Comparison of ENCODE assay signal across 15 cellular contexts in genomic region chr1:203668401-203668800, GRCh38. TPM values are rescaled to one million over a fixed set of nuclear protein-coding genes. Genes with fewer than 3 reads are reported as not detected.
DNase-seq lines count a peak whose midpoint lies in the region; ATAC-seq, FAIRE-seq and TF ChIP-seq lines count a peak whose summit lies in the region.
"Had no signal": no experiment of that assay in that cellular context is flagged by ENCODE, and none has a peak within 500 bp of the region (broad histone marks: within the 10 kb centered on the region; RNA-seq: fewer than 3 reads in every experiment).

No MANE protein-coding gene starts in this region.

- H3K4me3 Mint-ChIP-seq in nephron (no peak overlapping the region), Calu3 (ENCODE audit: low read depth, unreplicated experiment) (no peak overlapping the region)
- H3K4me3 Mint-ChIP-seq: activated B cell treated with CpG ODN at 0.5 μM for 24 hours, naive B cell had no signal

- no peak overlapping the region for H2BK12ac ChIP-seq in H1 (ENCODE audit: low read depth, low read length)

- no peak overlapping the region for H4K91ac ChIP-seq in H1 (replicated peaks; ENCODE audit: insufficient read length, low read length)

- no peaks in the 10 kb centered on the region for H3K79me2 ChIP-seq in H1 (ENCODE audit: control insufficient read depth in 1 of 2, insufficient read depth in 2 of 2, low read length in 2 of 2)

- peak overlapping the region; percentile 8; the same call in 1 of the 2 replicates for H4K8ac ChIP-seq in H1 (ENCODE audit: extremely low read depth, insufficient read depth, low read length)

- peaks cover 9% of the 10 kb centered on the region for H3K36me3 Mint-ChIP-seq in nephron (ENCODE audit: low read depth)
- no peaks in the 10 kb centered on the region for H3K36me3 Mint-ChIP-seq in Calu3 (ENCODE audit: insufficient read depth, unreplicated experiment)
- H3K36me3 Mint-ChIP-seq: naive B cell had no signal

- peaks cover 0 to 2% of the 10 kb centered on the region in 2 experiments for H4K20me1 ChIP-seq in H1 (replicated peaks in 1 of 2; ENCODE audit: control insufficient read depth in 1 of 2, insufficient read depth in 2 of 2, low read length in 2 of 2)

- WGBS in H1 (ENCODE audit: extremely low coverage in 1 of 2, insufficient coverage in 1 of 2, insufficient read length in 1 of 2, insufficient replicate concordance in 2 of 2, low coverage in 1 of 2, low lambda C conversion rate in 2 of 2, missing lambda C conversion rate in 1 of 2), 2 experiments = 83% methylated on average over 1 of the region's 1 CpG; no CpG with 5 or more reads in 1 of the 2 experiments

- no peak overlapping the region for H2BK15ac ChIP-seq in H1 (ENCODE audit: low read length)

- no peak overlapping the region for H3K4ac ChIP-seq in H1 (replicated peaks; ENCODE audit: insufficient read length, low read depth, low read length)

- H3K27ac ChIP-seq in right atrium auricular region = peak overlapping the region; percentile 66 to 92
- no peak overlapping the region for H3K27ac ChIP-seq in H1 (ENCODE audit: low read depth, low read length)
- H3K27ac ChIP-seq: upper lobe of right lung had no signal

- H2BK120ac ChIP-seq in H1 (replicated peaks; ENCODE audit: low read depth, low read length) = no peak overlapping the region

- no peak for ATAC-seq in Right ventricle myocardium inferior
- ATAC-seq in HG03460 (IDR thresholded peaks at IDR 0.05; ENCODE audit: unreplicated experiment) = no peak
- ATAC-seq: upper lobe of right lung had no signal

- no peak overlapping the region for H3K18ac ChIP-seq in H1 (ENCODE audit: extremely low read depth, low read length)

- H3K4me1 Mint-ChIP-seq in nephron = peaks cover 66% of the 10 kb centered on the region
- peaks cover 14% of the 10 kb centered on the region for H3K4me1 Mint-ChIP-seq in Calu3 (ENCODE audit: low read depth, unreplicated experiment)
- H3K4me1 Mint-ChIP-seq: activated B cell treated with CpG ODN at 0.5 μM for 24 hours had no signal

- no peak overlapping the region for H2BK5ac ChIP-seq in H1 (ENCODE audit: low read depth, low read length)

- no peak for TF ChIP-seq CTCF in right atrium auricular region (IDR thresholded peaks at IDR 0.05)
- TF ChIP-seq CTCF in H1 (IDR thresholded peaks at IDR 0.05; ENCODE audit: control extremely low read depth in 1 of 3, insufficient read depth in 1 of 3, low read depth in 1 of 3, low read length in 3 of 3) = no peak
- no peak for TF ChIP-seq CTCF in nephron (IDR thresholded peaks at IDR 0.05; ENCODE audit: unreplicated experiment in 3 of 3)
- TF ChIP-seq CTCF in Calu3 (IDR thresholded peaks at IDR 0.05; ENCODE audit: unreplicated experiment) = no peak

- H2BK20ac ChIP-seq in H1 (ENCODE audit: low read length) = no peak overlapping the region

- no peak for TF ChIP-seq POLR2A in H1 (IDR thresholded peaks at IDR 0.05; ENCODE audit: control extremely low read depth in 1 of 2, low read depth in 2 of 2, low read length in 2 of 2)

- H3K4me1 ChIP-seq in right atrium auricular region (peaks cover 0 to 95% of the 10 kb centered on the region in 2 donors), H1 (replicated peaks in 1 of 4; ENCODE audit: control insufficient read depth in 3 of 4, insufficient read depth in 4 of 4, low read length in 3 of 4) (peaks cover 0 to 5% (median 1%) of the 10 kb centered on the region in 4 experiments; a peak in 4 of 7 replicates)

- no peaks in the 10 kb centered on the region for H3K9me3 ChIP-seq in right atrium auricular region
- H3K9me3 ChIP-seq in H1 (ENCODE audit: insufficient read depth in 2 of 2, low read depth in 1 of 2, low read length in 1 of 2) = no peaks in the 10 kb centered on the region
- H3K9me3 ChIP-seq: upper lobe of right lung had no signal

- CTCF ChIA-PET in H1 (lab: Charles Lee; ENCODE audit: partially characterized antibody) = interaction anchor here (0.6 to 2.1 kb wide), 2 partner anchors 33 to 326 kb away, joined by 3 to 12 read pairs; no protein-coding TSS in a partner anchor
- CTCF ChIA-PET in Calu3 (lab: Charles Lee) = no interaction called here

- POLR2A ChIA-PET in H1 (lab: Charles Lee; ENCODE audit: partially characterized antibody) = interaction anchor here (1.5 kb wide), 2 partner anchors 9 kb away, joined by 3 read pairs; no protein-coding TSS in a partner anchor

- H3K23me2 ChIP-seq in H1 (ENCODE audit: low read depth, low read length) = no peaks in the 10 kb centered on the region; the same call in 1 of the 2 replicates

- no peak overlapping the region for H3K4me2 ChIP-seq in H1 (ENCODE audit: insufficient read depth in 1 of 2, low read depth in 2 of 2, low read length in 2 of 2)

- TF ChIP-seq EP300 in H1 (IDR thresholded peaks at IDR 0.05; ENCODE audit: borderline replicate concordance in 1 of 2, low read depth in 2 of 2, low read length in 2 of 2) = no peak

- H4K5ac ChIP-seq in H1 (ENCODE audit: insufficient read length, low read depth, low read length) = no peak overlapping the region

- no peaks in the 10 kb centered on the region for H3K9me3 Mint-ChIP-seq in nephron
- no peaks in the 10 kb centered on the region for H3K9me3 Mint-ChIP-seq in Calu3 (ENCODE audit: low read depth, unreplicated experiment)
- H3K9me3 Mint-ChIP-seq: activated B cell treated with CpG ODN at 0.5 μM for 24 hours, naive B cell had no signal

- H3K36me3 ChIP-seq in right atrium auricular region (no peaks in the 10 kb centered on the region), H1 (ENCODE audit: control insufficient read depth in 2 of 4, insufficient read depth in 4 of 4, low read length in 3 of 4) (no peaks in the 10 kb centered on the region)
- H3K36me3 ChIP-seq: upper lobe of right lung had no signal

- H3K27me3 Mint-ChIP-seq in nephron (ENCODE audit: low read depth) = no peaks in the 10 kb centered on the region
- peaks cover 26% of the 10 kb centered on the region for H3K27me3 Mint-ChIP-seq in Calu3 (ENCODE audit: unreplicated experiment)
- H3K27me3 Mint-ChIP-seq: activated B cell treated with CpG ODN at 0.5 μM for 24 hours, naive B cell had no signal

- no peak overlapping the region for H2AK5ac ChIP-seq in H1 (ENCODE audit: low read depth, low read length)

- H3K56ac ChIP-seq in H1 (replicated peaks; ENCODE audit: insufficient read length, low read depth, low read length) = no peak overlapping the region

- no peaks in the 10 kb centered on the region for H3K27me3 ChIP-seq in right atrium auricular region
- no peaks in the 10 kb centered on the region for H3K27me3 ChIP-seq in H1 (replicated peaks in 1 of 4; ENCODE audit: control insufficient read depth in 3 of 4, extremely low read depth in 1 of 4, insufficient read depth in 3 of 4, low read length in 3 of 4)
- H3K27me3 ChIP-seq: upper lobe of right lung had no signal

- H3K79me1 ChIP-seq in H1 (ENCODE audit: low read depth, low read length) = no peaks in the 10 kb centered on the region

- no peak overlapping the region for H3K23ac ChIP-seq in H1 (ENCODE audit: insufficient read length)

- no peak overlapping the region for H2AFZ ChIP-seq in H1 (ENCODE audit: low read length)

- H3K14ac ChIP-seq in H1 (ENCODE audit: insufficient read length) = no peak overlapping the region

- FAIRE-seq in H1 (lab: Jason Lieb, UNC) (no peak), frontal cortex (lab: Jason Lieb, UNC) (no peak)
- FAIRE-seq: islet of Langerhans had no signal

- no peak for DNase-seq in right atrium auricular region (ENCODE audit: low spot score)
- no peak for DNase-seq in Right ventricle myocardium inferior (ENCODE audit: missing footprints)
- DNase-seq in H1 (ENCODE audit: low read depth in 1 of 2, low spot score in 2 of 2) = no peak
- no peak for DNase-seq in NCI-H2107 treated with DMSO at 0.1 percent for 48 hours (lab: John Stamatoyannopoulos, UW; ENCODE audit: unreplicated experiment)
- DNase-seq in Calu3 = no peak
- no peak for DNase-seq in frontal cortex (ENCODE audit: low spot score in 2 of 2)
- DNase-seq: activated B cell treated with CpG ODN at 0.5 μM for 24 hours; activated CD8-positive, alpha-beta memory T cell treated with anti-CD3 and anti-CD28 coated beads, Interleukin-2, amount 50 U/mL, for 4 hours; cortex of kidney; DMS79 treated with DMSO at 0.1 percent for 48 hours; naive B cell; upper lobe of right lung had no signal

- no TSS peak for BruUV-seq in Calu3 (replicated peaks; lab: Mats Ljungman, UMichigan)

- TF ChIP-seq RAD21 in H1 (IDR thresholded peaks at IDR 0.05 in 1 of 2, conservative IDR thresholded peaks at IDR 0.05 in 1 of 2; ENCODE audit: low read depth in 2 of 2, low read length in 2 of 2) = no peak

- H3K4me3 ChIP-seq in right atrium auricular region = no peak overlapping the region
- no peak overlapping the region for H3K4me3 ChIP-seq in H1 (ENCODE audit: extremely low read depth in 1 of 4, insufficient read depth in 2 of 4, low read depth in 3 of 4, low read length in 4 of 4)
- H3K4me3 ChIP-seq: upper lobe of right lung had no signal

- no peak overlapping the region for H3K9ac ChIP-seq in H1 (replicated peaks in 1 of 4; ENCODE audit: extremely low read depth in 1 of 4, low read depth in 3 of 4, low read length in 3 of 4)

- intact Hi-C loops in Right ventricle myocardium inferior (cut with DNase I) = loop anchor here (2.0 to 10.0 kb wide), 2 partner anchors 28 to 1836 kb away; partner anchors contain the start of gene CDK18
- intact Hi-C loops in Calu3 (cut with micrococcal nuclease; ENCODE audit: unreplicated experiment) = no loop called here

- peak overlapping the region; percentile 38 to 83 (median 75) for H3K27ac Mint-ChIP-seq in nephron
- H3K27ac Mint-ChIP-seq in Calu3 (ENCODE audit: unreplicated experiment) = no peak overlapping the region
- H3K27ac Mint-ChIP-seq: activated B cell treated with CpG ODN at 0.5 μM for 24 hours, naive B cell had no signal

TF ChIP-seq in H1, 55 proteins besides CTCF, POLR2A, EP300 and RAD21:
- TF ChIP-seq JUN (IDR thresholded peaks at IDR 0.05; ENCODE audit: low read depth, low read length) (no peak), CHD1 (IDR thresholded peaks at IDR 0.05; ENCODE audit: low read depth, low read length) (no peak), HDAC6 (IDR thresholded peaks at IDR 0.05; ENCODE audit: low read depth, low read length) (no peak)

RNA-seq across cellular contexts. Expression of gene ATP2B4, which starts 41.8 kb away (rescaled TPM):
- total RNA-seq in right atrium auricular region = 100 to 1,000 TPM in 1 of 2 donors, 10 to 100 TPM in 1; 86.1 to 171 TPM
- 87.1 TPM for total RNA-seq in Right ventricle myocardium inferior
- 11.2 and 12.3 TPM in 2 replicates for total RNA-seq in H1 (2021; fragmentation: NEBNext Ultra II Directional; extraction: Animal tissue kit (Norgen Biotek cat#: 25700))
- polyA plus RNA-seq in H1 (2011; rRNA removed) = 12.2 and 17.5 TPM in 2 replicates
- 17.0 TPM for polyA plus RNA-seq in H1 (2011; cell fraction: cytosol; rRNA removed)
- 27.5 TPM for polyA plus RNA-seq in H1 (2011; cell fraction: nucleus; rRNA removed)
- 12.1 to 18.5 TPM (median 15.9 TPM) in 4 replicates for polyA plus RNA-seq in H1 (2012, experiment 1 of 2)
- polyA plus RNA-seq in H1 (2012, experiment 2 of 2) = 1.3 TPM
- 16.3 TPM for polyA plus RNA-seq in H1 (2013, experiment 1 of 2)
- polyA plus RNA-seq in H1 (2013, experiment 2 of 2) = 14.3 TPM
- 66.3 and 82.5 TPM in 2 replicates for polyA minus RNA-seq in H1 (2011; rRNA and poly(A)+ RNA removed)
- 35.2 TPM for polyA minus RNA-seq in H1 (2011; cell fraction: cytosol; rRNA and poly(A)+ RNA removed)
- polyA minus RNA-seq in H1 (2011; cell fraction: nucleus; rRNA and poly(A)+ RNA removed) = 34.8 TPM
- total RNA-seq in Calu3 (2022) = 1.9 and 3.9 TPM in 2 replicates
- total RNA-seq in frontal cortex = 24.9 TPM
